24 cellular contexts compared by ENCODE assay signal in genomic region chr11:57394203-57394602, GRCh38. TPM values are rescaled to one million over a fixed set of nuclear protein-coding genes. Genes with fewer than 3 reads are reported as not detected.
DNase-seq lines count a peak whose midpoint lies in the region; ATAC-seq, FAIRE-seq and TF ChIP-seq lines count a peak whose summit lies in the region.
"Had no signal": no experiment of that assay in that cellular context is flagged by ENCODE, and none has a peak within 500 bp of the region (broad histone marks: within the 10 kb centered on the region; RNA-seq: fewer than 3 reads in every experiment).

No MANE protein-coding gene starts in this region.

- POLR2A ChIA-PET in K562 (lab: Yijun Ruan, JAX) = interaction anchor here (0.6 to 3.3 kb wide), 4 partner anchors 8 to 35 kb away, joined by 3 to 15 read pairs (median 4); no protein-coding TSS in a partner anchor

- WGBS in K562 (ENCODE audit: insufficient coverage, low coverage, missing lambda C conversion rate) = 45% methylated on average over 4 of the region's 4 CpGs

- CTCF ChIA-PET in K562 (lab: Yijun Ruan, JAX; ENCODE audit: low intra/inter-chr PET ratio) = no interaction called here

- no peak overlapping the region for H3K4me3 ChIP-seq in K562
- H3K4me3 ChIP-seq: GM23248, HAP-1 had no signal

- H3K9me3 ChIP-seq in K562 (replicated peaks; ENCODE audit: control insufficient read depth, insufficient read depth, low read depth, low read length) = no peaks in the 10 kb centered on the region
- H3K9me3 ChIP-seq: BE2C, HAP-1 had no signal

- no peak overlapping the region for H3K27ac ChIP-seq in K562 (ENCODE audit: extremely low read depth, low read depth, low read length)
- H3K27ac ChIP-seq: GM23248, HL-60 had no signal

- in situ Hi-C loops in K562 (cut with MboI) = no loop called here

- FAIRE-seq in K562 (lab: Jason Lieb, UNC) = no peak
- FAIRE-seq: A204.1, GM12892, GM18507 had no signal

- TF ChIP-seq RAD21 in K562 (CRISPR knock-in tag; conservative IDR thresholded peaks at IDR 0.05 in 1 of 2, IDR thresholded peaks at IDR 0.05 in 1 of 2) = no peak

- H3K9me1 ChIP-seq in K562 (ENCODE audit: control insufficient read depth, insufficient read depth, low read length) = no peaks in the 10 kb centered on the region

- no peaks in the 10 kb centered on the region for H3K36me3 ChIP-seq in K562 (ENCODE audit: control insufficient read depth, insufficient read depth, low read length)
- H3K36me3 ChIP-seq: BE2C, HAP-1 had no signal

- no peak for TF ChIP-seq EP300 in K562 (IDR thresholded peaks at IDR 0.05; ENCODE audit: low read length)

- intact Hi-C loops in K562 (cut with micrococcal nuclease) = no loop called here

- H3K4me2 ChIP-seq in K562 (ENCODE audit: insufficient read depth, low read length) = no peak overlapping the region

- no peak overlapping the region for H3K9ac ChIP-seq in K562 (ENCODE audit: insufficient read depth in 1 of 2, low read depth in 2 of 2, low read length in 2 of 2)
- H3K9ac ChIP-seq: GM23248 had no signal

- TF ChIP-seq POLR2A in K562 (conservative IDR thresholded peaks at IDR 0.05) = no peak

- ATAC-seq in K562 = no peak
- ATAC-seq in HG02678 (IDR thresholded peaks at IDR 0.05; ENCODE audit: unreplicated experiment) = no peak

- H4K20me1 ChIP-seq in K562 (replicated peaks; ENCODE audit: control insufficient read depth, insufficient read depth, low read length) = no peaks in the 10 kb centered on the region

- peaks cover 45 to 66% of the 10 kb centered on the region in 2 experiments for H3K4me1 ChIP-seq in K562 (replicated peaks in 1 of 2; ENCODE audit: control insufficient read depth in 2 of 2, insufficient read depth in 2 of 2, low read length in 2 of 2)
- H3K4me1 ChIP-seq: BE2C, HAP-1 had no signal

- H2AFZ ChIP-seq in K562 (ENCODE audit: low read depth, low read length) = no peak overlapping the region
- H2AFZ ChIP-seq: GM23248 had no signal

- BruUV-seq in K562 (replicated peaks; lab: Mats Ljungman, UMichigan) = no TSS peak

- no peaks in the 10 kb centered on the region for H3K27me3 ChIP-seq in K562 (ENCODE audit: control insufficient read depth in 2 of 2, insufficient read depth in 2 of 2, low read length in 2 of 2)
- H3K27me3 ChIP-seq: BE2C had no signal

- no peak for TF ChIP-seq CTCF in K562 (IDR thresholded peaks at IDR 0.05 in 2 of 3, conservative IDR thresholded peaks at IDR 0.05 in 1 of 3; ENCODE audit: insufficient read depth in 2 of 3, low read depth in 1 of 3, low read length in 3 of 3)

- peak; percentile 45 for DNase-seq in NCI-H1694 treated with DMSO at 0.1 percent for 48 hours (lab: John Stamatoyannopoulos, UW)
- no peak for DNase-seq in NCI-H1694 (lab: John Stamatoyannopoulos, UW)
- DNase-seq in SKM-1 treated with dmso at 0.1 percent for 144 hours (lab: John Stamatoyannopoulos, UW; ENCODE audit: unreplicated experiment) = peak; percentile 55
- DNase-seq in SKM-1 (lab: John Stamatoyannopoulos, UW; ENCODE audit: unreplicated experiment) = no peak
- no peak for DNase-seq in K562 (ENCODE audit: extremely low read depth in 1 of 4, low spot score in 3 of 4)
- DNase-seq: ACHN; BE2C; C1 segment of cervical spinal cord; CD4-positive, CD25-positive, alpha-beta regulatory T cell; CD8-positive, alpha-beta memory T cell; COR-L47; DMS153; DMS79; GDM1; GM23248 had no signal

- H3K79me2 ChIP-seq in K562 (ENCODE audit: control insufficient read depth, insufficient read depth, low read length) = no peaks in the 10 kb centered on the region

RNA-seq across cellular contexts. Expression of gene PRG2, which starts 3.8 kb away (rescaled TPM):
- total RNA-seq in K562 (2011; cell fraction: chromatin; rRNA removed; ENCODE audit: low replicate concordance) = 1.2 and 1.9 TPM in 2 replicates
- 0.50 and 0.92 TPM in 2 replicates for total RNA-seq in K562 (2011; cell fraction: nucleolus; rRNA removed)
- total RNA-seq in K562 (2011; cell fraction: nucleoplasm; rRNA removed) = 1.4 and 1.8 TPM in 2 replicates
- total RNA-seq in K562 (2014; rRNA removed) (18.5 and 33.0 TPM in 2 replicates), K562 (2014; rRNA removed; fragmentation: Illumina TruSeq; extraction: Trizol) (23.6 and 29.8 TPM in 2 replicates), K562 (2015; rRNA removed; fragmentation: Illumina TruSeq; extraction: Trizol) (44.8 and 50.1 TPM in 2 replicates), K562 (2021) (16.4 and 30.5 TPM in 2 replicates)
- polyA plus RNA-seq in K562 (2011; rRNA removed) (1.8 and 7.2 TPM in 2 replicates), K562 (2014; fragmentation: Illumina TruSeq; extraction: Trizol) (23.3 and 24.4 TPM in 2 replicates), K562 (2014; fragmentation: Nextera tagmentation; extraction: Ambion mirVana) (10 to 100 TPM; 42.9 to 78.0 TPM), K562 (2014; rRNA removed) (26.6 and 31.8 TPM in 2 replicates)
- 2.2 and 5.4 TPM in 2 replicates for polyA plus RNA-seq in K562 (2011; cell fraction: cytosol; rRNA removed)
- polyA plus RNA-seq in K562 (2011; cell fraction: nucleus; rRNA removed) = 1.0 and 2.0 TPM in 2 replicates
- 39.0 and 49.3 TPM in 2 replicates for polyA plus RNA-seq in K562 (2012)
- 0.21 and 1.1 TPM in 2 replicates for polyA minus RNA-seq in K562 (2011; rRNA and poly(A)+ RNA removed)
- not detected in 2 replicates for polyA minus RNA-seq in K562 (2011; cell fraction: cytosol; rRNA and poly(A)+ RNA removed)
- 0.56 TPM in 1 of 2 replicates, not detected in the other for polyA minus RNA-seq in K562 (2011; cell fraction: nucleus; rRNA and poly(A)+ RNA removed)
- total RNA-seq: CD4-positive, CD25-positive, alpha-beta regulatory T cell; Daoy; H4; HT1080 had no signal
- polyA plus RNA-seq: CD8-positive, alpha-beta memory T cell had no signal

RNA-seq across cellular contexts. Expression of gene PRG3, which starts 13.3 kb away (rescaled TPM):
- total RNA-seq in K562 (2011; cell fraction: chromatin; rRNA removed; ENCODE audit: low replicate concordance) = not detected in 2 replicates
- total RNA-seq in K562 (2011; cell fraction: nucleolus; rRNA removed) = not detected in 2 replicates
- not detected in 2 replicates for total RNA-seq in K562 (2011; cell fraction: nucleoplasm; rRNA removed)
- total RNA-seq in K562 (2014; rRNA removed) = not detected in 2 replicates
- not detected in 2 replicates for total RNA-seq in K562 (2014; rRNA removed; fragmentation: Illumina TruSeq; extraction: Trizol)
- total RNA-seq in K562 (2015; rRNA removed; fragmentation: Illumina TruSeq; extraction: Trizol) = 0.18 TPM in 1 of 2 replicates, not detected in the other
- not detected in 2 replicates for total RNA-seq in K562 (2021)
- polyA plus RNA-seq in K562 (2011; rRNA removed) = not detected in 2 replicates
- 0.07 TPM in 1 of 2 replicates, not detected in the other for polyA plus RNA-seq in K562 (2011; cell fraction: cytosol; rRNA removed)
- not detected in 2 replicates for polyA plus RNA-seq in K562 (2011; cell fraction: nucleus; rRNA removed)
- polyA plus RNA-seq in K562 (2012) = not detected in 2 replicates
- polyA plus RNA-seq in K562 (2014; fragmentation: Illumina TruSeq; extraction: Trizol) = not detected in 2 replicates
- under 1 TPM; 0.38 to 0.55 TPM for polyA plus RNA-seq in K562 (2014; fragmentation: Nextera tagmentation; extraction: Ambion mirVana)
- not detected in 2 replicates for polyA plus RNA-seq in K562 (2014; rRNA removed)
- not detected in 2 replicates for polyA minus RNA-seq in K562 (2011; rRNA and poly(A)+ RNA removed)
- not detected in 2 replicates for polyA minus RNA-seq in K562 (2011; cell fraction: cytosol; rRNA and poly(A)+ RNA removed)
- not detected in 2 replicates for polyA minus RNA-seq in K562 (2011; cell fraction: nucleus; rRNA and poly(A)+ RNA removed)
- total RNA-seq: CD4-positive, CD25-positive, alpha-beta regulatory T cell; CD8-positive, alpha-beta memory T cell; Daoy; GM23248; H4; HT1080 had no signal
- polyA plus RNA-seq: CD4-positive, CD25-positive, alpha-beta regulatory T cell; CD8-positive, alpha-beta memory T cell; GM23248 had no signal

RNA-seq across cellular contexts. Expression of gene SLC43A3, which starts 32.7 kb away (rescaled TPM):
- 241 and 427 TPM in 2 replicates for total RNA-seq in K562 (2011; cell fraction: chromatin; rRNA removed; ENCODE audit: low replicate concordance)
- total RNA-seq in K562 (2011; cell fraction: nucleolus; rRNA removed) = 393 and 402 TPM in 2 replicates
- total RNA-seq in K562 (2011; cell fraction: nucleoplasm; rRNA removed) = 340 and 369 TPM in 2 replicates
- total RNA-seq in K562 (2014; rRNA removed) (98.9 and 141 TPM in 2 replicates), K562 (2014; rRNA removed; fragmentation: Illumina TruSeq; extraction: Trizol) (120 and 132 TPM in 2 replicates), K562 (2015; rRNA removed; fragmentation: Illumina TruSeq; extraction: Trizol) (135 and 143 TPM in 2 replicates), K562 (2021) (254 and 257 TPM in 2 replicates)
- polyA plus RNA-seq in K562 (2011; rRNA removed) (141 and 235 TPM in 2 replicates), K562 (2014; fragmentation: Illumina TruSeq; extraction: Trizol) (244 and 281 TPM in 2 replicates), K562 (2014; fragmentation: Nextera tagmentation; extraction: Ambion mirVana) (100 to 1,000 TPM in 1 of 2 experiments, 10 to 100 TPM in 1; 63.7 to 216 TPM), K562 (2014; rRNA removed) (139 and 160 TPM in 2 replicates)
- 358 and 452 TPM in 2 replicates for polyA plus RNA-seq in K562 (2011; cell fraction: cytosol; rRNA removed)
- polyA plus RNA-seq in K562 (2011; cell fraction: nucleus; rRNA removed) = 327 and 364 TPM in 2 replicates
- polyA plus RNA-seq in K562 (2012) = 192 and 193 TPM in 2 replicates
- polyA minus RNA-seq in K562 (2011; rRNA and poly(A)+ RNA removed) = 162 and 237 TPM in 2 replicates
- polyA minus RNA-seq in K562 (2011; cell fraction: cytosol; rRNA and poly(A)+ RNA removed) = 86.6 and 143 TPM in 2 replicates
- 116 and 125 TPM in 2 replicates for polyA minus RNA-seq in K562 (2011; cell fraction: nucleus; rRNA and poly(A)+ RNA removed)

RNA-seq across cellular contexts. Expression of gene P2RX3, which starts 56.1 kb away (rescaled TPM):
- total RNA-seq in K562 (2011; cell fraction: chromatin; rRNA removed; ENCODE audit: low replicate concordance) = not detected in 2 replicates
- total RNA-seq in K562 (2011; cell fraction: nucleolus; rRNA removed) = not detected in 2 replicates
- total RNA-seq in K562 (2011; cell fraction: nucleoplasm; rRNA removed) = not detected in 2 replicates
- not detected in 2 replicates for total RNA-seq in K562 (2014; rRNA removed)
- total RNA-seq in K562 (2014; rRNA removed; fragmentation: Illumina TruSeq; extraction: Trizol) = not detected in 2 replicates
- total RNA-seq in K562 (2015; rRNA removed; fragmentation: Illumina TruSeq; extraction: Trizol) = not detected in 2 replicates
- not detected in 2 replicates for total RNA-seq in K562 (2021)
- polyA plus RNA-seq in K562 (2011; rRNA removed) = not detected in 2 replicates
- polyA plus RNA-seq in K562 (2011; cell fraction: cytosol; rRNA removed) = 0.07 TPM in 1 of 2 replicates, not detected in the other
- polyA plus RNA-seq in K562 (2011; cell fraction: nucleus; rRNA removed) = not detected in 2 replicates
- polyA plus RNA-seq in K562 (2012) = not detected in 2 replicates
- polyA plus RNA-seq in K562 (2014; fragmentation: Illumina TruSeq; extraction: Trizol) = not detected in 2 replicates
- not detected for polyA plus RNA-seq in K562 (2014; fragmentation: Nextera tagmentation; extraction: Ambion mirVana)
- not detected in 2 replicates for polyA plus RNA-seq in K562 (2014; rRNA removed)
- not detected in 2 replicates for polyA minus RNA-seq in K562 (2011; rRNA and poly(A)+ RNA removed)
- not detected in 2 replicates for polyA minus RNA-seq in K562 (2011; cell fraction: cytosol; rRNA and poly(A)+ RNA removed)
- not detected in 2 replicates for polyA minus RNA-seq in K562 (2011; cell fraction: nucleus; rRNA and poly(A)+ RNA removed)
- total RNA-seq: CD4-positive, CD25-positive, alpha-beta regulatory T cell; CD8-positive, alpha-beta memory T cell; Daoy; GM23248; H4; HT1080 had no signal
- polyA plus RNA-seq: CD4-positive, CD25-positive, alpha-beta regulatory T cell; CD8-positive, alpha-beta memory T cell had no signal

RNA-seq across cellular contexts. Expression of gene SSRP1, which starts 58.5 kb away (rescaled TPM):
- total RNA-seq in K562 (2011; cell fraction: chromatin; rRNA removed; ENCODE audit: low replicate concordance) = 63.0 and 84.0 TPM in 2 replicates
- total RNA-seq in K562 (2011; cell fraction: nucleolus; rRNA removed) = 50.7 and 51.9 TPM in 2 replicates
- total RNA-seq in K562 (2011; cell fraction: nucleoplasm; rRNA removed) = 52.0 and 58.5 TPM in 2 replicates
- 257 and 316 TPM in 2 replicates for total RNA-seq in K562 (2014; rRNA removed)
- 216 and 243 TPM in 2 replicates for total RNA-seq in K562 (2014; rRNA removed; fragmentation: Illumina TruSeq; extraction: Trizol)
- 259 and 269 TPM in 2 replicates for total RNA-seq in K562 (2015; rRNA removed; fragmentation: Illumina TruSeq; extraction: Trizol)
- 224 and 245 TPM in 2 replicates for total RNA-seq in K562 (2021)
- 232 and 251 TPM in 2 replicates for polyA plus RNA-seq in K562 (2011; rRNA removed)
- 291 and 330 TPM in 2 replicates for polyA plus RNA-seq in K562 (2011; cell fraction: cytosol; rRNA removed)
- polyA plus RNA-seq in K562 (2011; cell fraction: nucleus; rRNA removed) = 122 and 133 TPM in 2 replicates
- polyA plus RNA-seq in K562 (2012) = 172 and 211 TPM in 2 replicates
- 314 and 416 TPM in 2 replicates for polyA plus RNA-seq in K562 (2014; fragmentation: Illumina TruSeq; extraction: Trizol)
- 10 to 100 TPM; 91.1 to 96.0 TPM for polyA plus RNA-seq in K562 (2014; fragmentation: Nextera tagmentation; extraction: Ambion mirVana)
- 224 and 238 TPM in 2 replicates for polyA plus RNA-seq in K562 (2014; rRNA removed)
- 224 and 271 TPM in 2 replicates for polyA minus RNA-seq in K562 (2011; rRNA and poly(A)+ RNA removed)
- polyA minus RNA-seq in K562 (2011; cell fraction: cytosol; rRNA and poly(A)+ RNA removed) = 164 and 173 TPM in 2 replicates
- 25.0 and 46.5 TPM in 2 replicates for polyA minus RNA-seq in K562 (2011; cell fraction: nucleus; rRNA and poly(A)+ RNA removed)

Comparison
In these comparisons a context has a peak if more than half of its experiments do, and no peak if none do; other contexts are left out.
1. DNase-seq: peak in NCI-H1694 treated with DMSO at 0.1 percent for 48 hours (single experiment) and SKM-1 treated with dmso at 0.1 percent for 144 hours (single experiment); none in NCI-H1694 (single experiment), SKM-1 (single experiment) and K562 (0 of 4).